ENCODE assay signal across 18 cellular contexts in genomic region chr13:77502104-77502720, GRCh38. TPM values are rescaled to one million over a fixed set of nuclear protein-coding genes. Genes with fewer than 3 reads are reported as not detected.
A peak's percentile ranks its signal among the peaks of the same experiment; 100 is the strongest.
DNase-seq lines count a peak whose midpoint lies in the region; ATAC-seq and TF ChIP-seq lines count a peak whose summit lies in the region.
"Had no signal": no experiment of that assay in that cellular context is flagged by ENCODE, and none has a peak within 500 bp of the region (broad histone marks: within the 10 kb centered on the region; RNA-seq: fewer than 3 reads in every experiment).

No MANE protein-coding gene starts in this region.

- DNase-seq in NAMALWA (ENCODE audit: low spot score) (peak; percentile 27), HAP-1 (ENCODE audit: low spot score in 2 of 2) (no peak), NCI-H2171 treated with DMSO at 0.1 percent for 48 hours (lab: John Stamatoyannopoulos, UW) (no peak), epidermal melanocyte (ENCODE audit: insufficient read length, low spot score) (no peak), transverse colon (no peak)
- DNase-seq: CD8-positive, alpha-beta memory T cell; central memory CD4-positive, alpha-beta T cell; IMR-90; left lung; NCI-H2081; pancreas; stimulated activated CD4-positive, alpha-beta T cell treated with anti-CD3 and anti-CD28 coated beads, Interleukin-4, amount 100 ng/mL, for 4 hours had no signal

- H3K27me3 ChIP-seq in HAP-1 (ENCODE audit: low read depth), result no peaks in the 10 kb centered on the region
- H3K27me3 ChIP-seq in transverse colon, result no peaks in the 10 kb centered on the region
- H3K27me3 ChIP-seq: left lung, pancreas had no signal

- no peak overlapping the region for H3K27ac ChIP-seq in transverse colon
- H3K27ac ChIP-seq: left lung, pancreas, thoracic aorta had no signal

- H3K4me1 ChIP-seq in HAP-1 (no peaks in the 10 kb centered on the region), transverse colon (no peaks in the 10 kb centered on the region)
- H3K4me1 ChIP-seq: left lung, pancreas had no signal

- no peak for TF ChIP-seq POLR2A in transverse colon (IDR thresholded peaks at IDR 0.05)

- no peaks in the 10 kb centered on the region for H3K36me3 ChIP-seq in HAP-1 (replicated peaks)
- no peaks in the 10 kb centered on the region for H3K36me3 ChIP-seq in transverse colon
- H3K36me3 ChIP-seq: left lung, pancreas, thoracic aorta had no signal

- ATAC-seq in GM18511 (IDR thresholded peaks at IDR 0.05; ENCODE audit: unreplicated experiment), result peak; percentile 94
- peak; percentile 91 for ATAC-seq in GM21360 (IDR thresholded peaks at IDR 0.05; ENCODE audit: unreplicated experiment)
- peak; percentile 62 for ATAC-seq in HG02970 (IDR thresholded peaks at IDR 0.05; ENCODE audit: low FRiP score, unreplicated experiment)
- ATAC-seq: left lung, pancreas, WTC11 had no signal

- H3K9me3 ChIP-seq in HAP-1, result no peaks in the 10 kb centered on the region
- H3K9me3 ChIP-seq in transverse colon, result no peaks in the 10 kb centered on the region
- H3K9me3 ChIP-seq: left lung, pancreas, thoracic aorta had no signal

- H3K4me3 ChIP-seq in HAP-1 (no peak overlapping the region), transverse colon (no peak overlapping the region)
- H3K4me3 ChIP-seq: left lung, pancreas, thoracic aorta had no signal

- no peak for TF ChIP-seq CTCF in transverse colon (IDR thresholded peaks at IDR 0.05)

- intact Hi-C loops in transverse colon (cut with DNase I; ENCODE audit: low total_unique reads), result no loop called here

- in situ Hi-C loops in HAP-1 (cut with MboI; ENCODE audit: low sequenced_read_pairs), result no loop called here
- in situ Hi-C loops in transverse colon (cut with MboI; ENCODE audit: low pct_ligation_motif_present in 1 of 4, low pct_unique_long_range_greater_than_20kb in 1 of 4, low sequenced_read_pairs in 3 of 4), result no loop called here

- 75 to 78% methylated on average over 4 of the region's 4 CpGs for WGBS in transverse colon (ENCODE audit: low coverage in 1 of 2), 2 donors

- TF ChIP-seq EP300 in transverse colon (IDR thresholded peaks at IDR 0.05; ENCODE audit: low read depth), result no peak

RNA-seq across cellular contexts. Expression of gene SCEL, which starts 33.3 kb away (rescaled TPM):
- total RNA-seq in transverse colon, result under 1 TPM in 2 of 4 donors, not detected in 2; 0.32 to 0.96 TPM
- total RNA-seq: CD8-positive, alpha-beta memory T cell; IMR-90; RPMI7951; WTC11 had no signal
